11 cellular contexts compared by ENCODE assay signal in genomic region chr14:61439779-61440418, GRCh38.
DNase-seq lines count a peak whose midpoint lies in the region; ATAC-seq, FAIRE-seq and TF ChIP-seq lines count a peak whose summit lies in the region.
"Had no signal": no experiment of that assay in that cellular context is flagged by ENCODE, and none has a peak within 500 bp of the region (broad histone marks: within the 10 kb centered on the region; RNA-seq: fewer than 3 reads in every experiment).

No MANE protein-coding gene starts in this region.

- H3K4me3 ChIP-seq in astrocyte (ENCODE audit: insufficient read depth, low read depth, low read length) = no peak overlapping the region

- H3K9me3 Mint-ChIP-seq in CD14-positive monocyte (no peaks in the 10 kb centered on the region), astrocyte (ENCODE audit: unreplicated experiment) (peaks cover 1% of the 10 kb centered on the region)
- no peaks in the 10 kb centered on the region for H3K9me3 Mint-ChIP-seq in naive thymus-derived CD8-positive, alpha-beta T cell

- H2AFZ ChIP-seq in astrocyte (ENCODE audit: low read depth, low read length) = peak overlapping the region; percentile 3

- no peak for TF ChIP-seq CTCF in CD14-positive monocyte (IDR thresholded peaks at IDR 0.05)
- no peak for TF ChIP-seq CTCF in astrocyte (IDR thresholded peaks at IDR 0.05; ENCODE audit: insufficient read depth, low read depth, low read length)

- H3K27me3 ChIP-seq in astrocyte (ENCODE audit: insufficient read depth, low read length) = no peaks in the 10 kb centered on the region

- H3K27ac Mint-ChIP-seq in CD14-positive monocyte = peak overlapping the region in 6 of 7 donors; percentile 43 to 94 (median 82)
- no peak overlapping the region for H3K27ac Mint-ChIP-seq in astrocyte (ENCODE audit: unreplicated experiment)
- peak overlapping the region; percentile 90 to 99 (median 94) for H3K27ac Mint-ChIP-seq in naive thymus-derived CD8-positive, alpha-beta T cell

- H3K36me3 Mint-ChIP-seq in CD14-positive monocyte (peaks cover 0 to 3% of the 10 kb centered on the region in 2 donors), astrocyte (ENCODE audit: low read depth, unreplicated experiment) (no peaks in the 10 kb centered on the region)
- peaks cover 0 to 33% (median 0%) of the 10 kb centered on the region in 3 donors for H3K36me3 Mint-ChIP-seq in naive thymus-derived CD8-positive, alpha-beta T cell

- H3K9ac ChIP-seq in astrocyte (ENCODE audit: low read length) = no peak overlapping the region

- no peak for ATAC-seq in naive thymus-derived CD8-positive, alpha-beta T cell

- H3K4me1 ChIP-seq in astrocyte (ENCODE audit: insufficient read depth, low read length) = peaks cover 6% of the 10 kb centered on the region

- no peak overlapping the region for H3K27ac ChIP-seq in astrocyte (ENCODE audit: low read depth, low read length)

- peak; percentile 57 for FAIRE-seq in GM19239 (lab: Jason Lieb, UNC)
- no peak for FAIRE-seq in astrocyte (lab: Jason Lieb, UNC)
- FAIRE-seq: small intestine had no signal

- H3K27me3 Mint-ChIP-seq in CD14-positive monocyte (ENCODE audit: low read depth in 3 of 3) (peaks cover 0 to 4% (median 1%) of the 10 kb centered on the region in 3 donors), astrocyte (ENCODE audit: low read depth, unreplicated experiment) (peaks cover 2% of the 10 kb centered on the region)
- no peaks in the 10 kb centered on the region for H3K27me3 Mint-ChIP-seq in naive thymus-derived CD8-positive, alpha-beta T cell

- no peaks in the 10 kb centered on the region for H3K36me3 ChIP-seq in astrocyte (ENCODE audit: insufficient read depth, low read length)

- H3K79me2 ChIP-seq in astrocyte (ENCODE audit: insufficient read depth, low read length) = no peaks in the 10 kb centered on the region

- no peak for DNase-seq in CD14-positive monocyte (ENCODE audit: low spot score)
- DNase-seq in GM19239 (ENCODE audit: insufficient read length, low spot score) = no peak
- DNase-seq in astrocyte (ENCODE audit: low read depth) = no peak
- no peak for DNase-seq in naive thymus-derived CD8-positive, alpha-beta T cell
- DNase-seq in HK-2 (ENCODE audit: unreplicated experiment) = no peak
- DNase-seq in NCI-H1105 treated with DMSO at 0.1 percent for 48 hours (lab: John Stamatoyannopoulos, UW) = no peak
- DNase-seq in NCI-H1930 (lab: John Stamatoyannopoulos, UW) = no peak
- DNase-seq in stimulated activated naive CD4-positive, alpha-beta T cell (lab: John Stamatoyannopoulos, UW) = no peak
- DNase-seq: DMS79 treated with DMSO at 0.1 percent for 48 hours, NCI-H187 had no signal

- H3K4me1 Mint-ChIP-seq in CD14-positive monocyte (peaks cover 38% of the 10 kb centered on the region), astrocyte (ENCODE audit: low read depth, unreplicated experiment) (peaks cover 11% of the 10 kb centered on the region)
- peaks cover 40 to 94% (median 91%) of the 10 kb centered on the region in 4 donors for H3K4me1 Mint-ChIP-seq in naive thymus-derived CD8-positive, alpha-beta T cell

- H3K9me3 ChIP-seq in astrocyte (ENCODE audit: insufficient read depth, low read depth, low read length) = no peaks in the 10 kb centered on the region

- intact Hi-C loops in CD14-positive monocyte (cut with micrococcal nuclease) = loop anchor here in 1 of 2 donors (5.0 kb wide), 1 partner anchor 118 kb away; the partner anchor contains the start of gene PRKCH

- H3K4me3 Mint-ChIP-seq in CD14-positive monocyte = peak overlapping the region; percentile 80 to 94
- H3K4me3 Mint-ChIP-seq in astrocyte (ENCODE audit: unreplicated experiment) = no peak overlapping the region
- peak overlapping the region; percentile 65 to 98 (median 82) for H3K4me3 Mint-ChIP-seq in naive thymus-derived CD8-positive, alpha-beta T cell

- peak overlapping the region; percentile 57 for H3K4me2 ChIP-seq in astrocyte (ENCODE audit: low read length)

- POLR2A ChIA-PET in naive thymus-derived CD8-positive, alpha-beta T cell (lab: Charles Lee) = no interaction called here

- no peaks in the 10 kb centered on the region for H4K20me1 ChIP-seq in astrocyte (ENCODE audit: insufficient read depth, low read length)
